ENCODE assay signal across 33 cellular contexts in the genomic region with DNA sequence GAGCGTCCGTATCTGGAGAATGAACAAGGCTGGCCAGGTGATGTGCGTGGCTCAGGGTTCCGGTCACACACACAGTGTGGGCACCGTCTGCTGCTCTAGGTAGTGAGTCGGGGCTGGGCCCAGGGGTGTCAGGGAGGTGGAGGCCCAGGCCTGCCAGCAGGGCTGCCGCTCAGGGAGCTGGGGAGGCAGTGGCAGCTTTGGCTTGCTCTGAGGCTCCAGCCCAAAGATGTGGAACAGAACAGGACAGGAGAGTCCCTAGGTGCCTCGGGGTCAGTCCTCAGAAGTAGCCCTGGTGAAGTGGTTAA. TPM values are rescaled to one million over a fixed set of nuclear protein-coding genes. Genes with fewer than 3 reads are reported as not detected.
"Had no signal": no experiment of that assay in that cellular context is flagged by ENCODE, and none has a peak within 500 bp of the region (broad histone marks: within the 10 kb centered on the region; RNA-seq: fewer than 3 reads in every experiment).

No MANE protein-coding gene starts in this region.

- H3K4me3 ChIP-seq: adrenal gland, ascending aorta, breast epithelium, cardiac muscle cell, coronary artery, dorsolateral prefrontal cortex, esophagus muscularis mucosa, gastrocnemius medialis had no signal

- DNase-seq: activated CD4-positive, alpha-beta memory T cell treated with anti-CD3 and anti-CD28 coated beads, Interleukin-2, amount 10 ng/mL, durations not matched to agents 7 days and 5 days; activated CD4-positive, alpha-beta T cell treated with anti-CD3 and anti-CD28 coated beads for 1 hour; activated CD4-positive, alpha-beta T cell treated with anti-CD3 and anti-CD28 coated beads for 4 hours; activated CD4-positive, alpha-beta T cell treated with anti-CD3 and anti-CD28 coated beads, Interleukin-2, amount 10 ng/mL, durations not matched to agents 7 days and 5 days; activated CD4-positive, alpha-beta T cell treated with anti-CD3 and anti-CD28 coated beads, Interleukin-2, amount 50 U/mL, for 4 hours; activated CD8-positive, alpha-beta memory T cell treated with anti-CD3 and anti-CD28 coated beads, Interleukin-2, amount 50 U/mL, for 48 hours; activated effector memory CD4-positive, alpha-beta T cell treated with anti-CD3 and anti-CD28 coated beads, Interleukin-2, amount 50 U/mL, for 16 hours; activated naive CD4-positive, alpha-beta T cell treated with anti-CD3 and anti-CD28 coated beads for 36 hours; activated naive CD8-positive, alpha-beta T cell treated with anti-CD3 and anti-CD28 coated beads for 36 hours; activated naive CD8-positive, alpha-beta T cell treated with anti-CD3 and anti-CD28 coated beads, Interleukin-2, amount 50 U/mL, for 24 hours; activated T-cell treated with anti-CD3 and anti-CD28 coated beads for 4 hours; activated T-cell treated with anti-CD3 and anti-CD28 coated beads, Interleukin-2, amount 50 U/mL, for 24 hours; adrenal gland; central memory CD4-positive, alpha-beta T cell; cerebellar nuclear complex; dorsolateral prefrontal cortex; effector memory CD4-positive, alpha-beta T cell; endodermal cell; erythroblast; foreskin keratinocyte; gastrocnemius medialis; glutamatergic neuron; T-helper 2 cell had no signal

- H3K9me3 Mint-ChIP-seq: activated CD4-positive, alpha-beta memory T cell treated with anti-CD3 and anti-CD28 coated beads, Interleukin-2, amount 10 ng/mL, durations not matched to agents 7 days and 5 days; activated CD4-positive, alpha-beta T cell treated with anti-CD3 and anti-CD28 coated beads, Interleukin-2, amount 10 ng/mL, durations not matched to agents 7 days and 5 days; activated naive CD4-positive, alpha-beta T cell treated with anti-CD3 and anti-CD28 coated beads for 36 hours; activated naive CD4-positive, alpha-beta T cell treated with anti-CD3 and anti-CD28 coated beads, Interleukin-2, amount 50 U/mL, for 24 hours; activated naive CD8-positive, alpha-beta T cell treated with anti-CD3 and anti-CD28 coated beads for 36 hours; activated naive CD8-positive, alpha-beta T cell treated with anti-CD3 and anti-CD28 coated beads, Interleukin-2, amount 50 U/mL, for 24 hours; activated T-cell treated with anti-CD3 and anti-CD28 coated beads, Interleukin-2, amount 50 U/mL, for 24 hours; activated T-helper 1 cell treated with anti-CD3 and anti-CD28 coated beads, Interleukin-12 subunit alpha, Interleukin-12 subunit beta, Interleukin-2, Interleukin-4 antibody, amounts not matched to agents 30 ng/mL and 10 ng/mL and 1 ng/mL, durations not matched to agents 14 hours and 24 hours and 36 hours; activated T-helper 2 cell treated with anti-CD3 and anti-CD28 coated beads, Interferon-gamma antibody, Interleukin-2, Interleukin-4, amounts not matched to agents 10 μg/mL and 5 μg/mL and 100 μg/mL, durations not matched to agents 14 hours and 24 hours and 36 hours; brain; dendritic cell treated with granulocyte-macrophage colony-stimulating factor and Interleukin-4, amounts not matched to agents 40 ng/mL and 50 ng/mL, for 4 days; endodermal cell had no signal

- H3K4me1 ChIP-seq: foreskin keratinocyte had no signal

- H3K27ac ChIP-seq: adrenal gland, ascending aorta, breast epithelium, cardiac muscle cell, coronary artery, dorsolateral prefrontal cortex, esophagus muscularis mucosa, foreskin keratinocyte, gastrocnemius medialis had no signal

- H3K9me3 ChIP-seq: adrenal gland, ascending aorta, breast epithelium, esophagus muscularis mucosa, gastrocnemius medialis had no signal

- H3K27me3 ChIP-seq: gastrocnemius medialis had no signal

- ATAC-seq: activated naive CD8-positive, alpha-beta T cell treated with anti-CD3 and anti-CD28 coated beads, Interleukin-2, amount 50 U/mL, for 24 hours; foreskin keratinocyte; gastrocnemius medialis had no signal

- H3K4me3 Mint-ChIP-seq: activated CD4-positive, alpha-beta memory T cell treated with anti-CD3 and anti-CD28 coated beads, Interleukin-2, amount 10 ng/mL, durations not matched to agents 7 days and 5 days; activated CD4-positive, alpha-beta T cell treated with anti-CD3 and anti-CD28 coated beads, Interleukin-2, amount 10 ng/mL, durations not matched to agents 7 days and 5 days; activated naive CD4-positive, alpha-beta T cell treated with anti-CD3 and anti-CD28 coated beads for 36 hours; activated naive CD4-positive, alpha-beta T cell treated with anti-CD3 and anti-CD28 coated beads, Interleukin-2, amount 50 U/mL, for 24 hours; activated naive CD8-positive, alpha-beta T cell treated with anti-CD3 and anti-CD28 coated beads for 36 hours; activated naive CD8-positive, alpha-beta T cell treated with anti-CD3 and anti-CD28 coated beads, Interleukin-2, amount 50 U/mL, for 24 hours; activated T-cell treated with anti-CD3 and anti-CD28 coated beads, Interleukin-2, amount 50 U/mL, for 24 hours; brain; dendritic cell treated with granulocyte-macrophage colony-stimulating factor and Interleukin-4, amounts not matched to agents 40 ng/mL and 50 ng/mL, for 4 days; endodermal cell had no signal

RNA-seq across cellular contexts. Expression of a gene that starts 5.1 kb away (rescaled TPM):
- total RNA-seq: activated naive CD4-positive, alpha-beta T cell treated with anti-CD3 and anti-CD28 coated beads for 36 hours; activated T-helper 1 cell treated with anti-CD3 and anti-CD28 coated beads, Interleukin-12 subunit alpha, Interleukin-12 subunit beta, Interleukin-2, Interleukin-4 antibody, amounts not matched to agents 30 ng/mL and 10 ng/mL and 1 ng/mL, durations not matched to agents 14 hours and 24 hours and 36 hours; ascending aorta had no signal

RNA-seq across cellular contexts. Expression of a gene that starts 9.5 kb away (rescaled TPM):
- total RNA-seq: activated CD4-positive, alpha-beta memory T cell treated with anti-CD3 and anti-CD28 coated beads, Interleukin-2, amount 10 ng/mL, durations not matched to agents 7 days and 5 days; activated CD4-positive, alpha-beta T cell treated with anti-CD3 and anti-CD28 coated beads, Interleukin-2, amount 10 ng/mL, durations not matched to agents 7 days and 5 days; activated naive CD4-positive, alpha-beta T cell treated with anti-CD3 and anti-CD28 coated beads for 36 hours; activated naive CD8-positive, alpha-beta T cell treated with anti-CD3 and anti-CD28 coated beads for 36 hours; ascending aorta; esophagus muscularis mucosa; foreskin keratinocyte; gastrocnemius medialis had no signal
- polyA plus RNA-seq: foreskin keratinocyte had no signal
